In the genomic region with DNA sequence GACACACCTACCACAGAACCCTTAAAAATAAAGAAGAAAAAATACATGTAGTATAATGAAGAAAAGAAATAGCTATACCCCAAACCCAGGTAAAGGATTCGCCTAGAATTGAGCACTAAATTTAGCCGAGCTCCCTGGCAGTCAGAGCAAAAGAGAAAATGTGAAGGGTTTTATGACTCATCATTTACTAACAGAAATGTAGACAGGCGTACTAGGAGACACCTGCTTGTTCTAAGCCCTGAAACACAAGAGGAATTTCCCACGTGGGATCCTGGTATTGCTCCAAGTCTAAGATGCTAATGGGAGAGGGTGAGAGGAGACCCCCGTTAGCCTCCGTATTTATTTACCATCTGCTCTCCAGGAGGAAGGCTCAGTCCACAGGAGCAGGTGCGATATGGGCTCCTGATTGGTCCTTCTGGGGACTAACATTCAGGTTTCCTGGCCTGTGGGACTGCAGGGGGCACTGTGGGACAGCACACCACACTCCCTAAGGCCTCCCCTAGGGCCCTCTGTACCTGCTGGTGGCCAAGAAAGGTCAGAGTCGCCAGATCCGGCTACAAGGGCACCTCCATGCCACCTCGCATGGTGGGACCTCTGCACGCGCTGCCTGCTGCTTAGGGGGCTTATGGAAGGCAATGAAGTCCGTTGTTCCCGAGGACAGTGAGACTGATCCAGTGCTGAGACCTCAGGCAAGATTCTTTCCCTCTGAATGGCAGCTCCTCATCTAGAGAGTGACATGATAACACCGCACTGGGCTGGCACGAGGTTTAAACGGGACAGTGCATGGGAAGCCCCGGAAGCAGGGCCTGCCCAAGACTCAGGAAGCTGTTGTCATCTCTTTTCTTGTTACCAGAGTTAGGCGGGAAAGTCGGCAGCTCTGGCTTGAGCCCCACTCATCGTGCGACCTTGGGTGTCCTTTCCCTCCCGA, we compare ENCODE assay signal across 8 cellular contexts. TPM values are rescaled to one million over a fixed set of nuclear protein-coding genes. Genes with fewer than 3 reads are reported as not detected.
A peak's percentile ranks its signal among the peaks of the same experiment; 100 is the strongest.
DNase-seq lines count a peak whose midpoint lies in the region; ATAC-seq and TF ChIP-seq lines count a peak whose summit lies in the region.

No MANE protein-coding gene starts in this region.

- in situ Hi-C loops in G401 (cut with HindIII; ENCODE audit: low sequenced_read_pairs): no loop called here

- DNase-seq in G401 (ENCODE audit: low spot score) (peak; percentile 87), Karpas-422 (peak; percentile 90), fibroblast of the aortic adventitia (ENCODE audit: low read depth) (peak; percentile 40), pons (ENCODE audit: low spot score) (peak; percentile 20), NCI-H446 treated with DMSO at 0.1 percent for 48 hours (lab: John Stamatoyannopoulos, UW) (no peak), LoVo (ENCODE audit: low spot score) (no peak)

- no peaks in the 10 kb centered on the region for H3K4me1 ChIP-seq in Karpas-422 (ENCODE audit: low read length)

- no peak overlapping the region for H3K27ac ChIP-seq in Karpas-422 (ENCODE audit: low read length)

- no peaks in the 10 kb centered on the region for H3K36me3 ChIP-seq in Karpas-422 (ENCODE audit: insufficient read depth, low read length)

- H3K9me3 ChIP-seq in Karpas-422 (ENCODE audit: low read length): no peaks in the 10 kb centered on the region

- H3K4me3 ChIP-seq in Karpas-422 (ENCODE audit: low read length): no peak overlapping the region
- no peak overlapping the region for H3K4me3 ChIP-seq in fibroblast of the aortic adventitia (ENCODE audit: low read depth, low read length)

- H3K9ac ChIP-seq in Karpas-422 (ENCODE audit: low read length): no peak overlapping the region

- ATAC-seq in GM19468 (IDR thresholded peaks at IDR 0.05; ENCODE audit: extremely low read depth, unreplicated experiment): peak; percentile 45
- peak; percentile 95 for ATAC-seq in SK-N-SH treated with all-trans-retinoic acid at 6 μM for 48 hours

- no peaks in the 10 kb centered on the region for H3K27me3 ChIP-seq in Karpas-422 (ENCODE audit: low read length)

- peak; percentile 67 for TF ChIP-seq CTCF in fibroblast of the aortic adventitia (IDR thresholded peaks at IDR 0.05; ENCODE audit: insufficient read depth, low read length)

- H3K4me2 ChIP-seq in Karpas-422 (ENCODE audit: low read depth, low read length, poor library complexity, severe bottlenecking): no peak overlapping the region

- no peaks in the 10 kb centered on the region for H4K20me1 ChIP-seq in Karpas-422 (ENCODE audit: insufficient read depth, low read depth, low read length)

- H3K9me2 ChIP-seq in Karpas-422 (replicated peaks; ENCODE audit: insufficient read depth, low read length): no peaks in the 10 kb centered on the region

- H3K79me2 ChIP-seq in Karpas-422 (ENCODE audit: low read length): no peaks in the 10 kb centered on the region

- no peak overlapping the region for H2AFZ ChIP-seq in Karpas-422 (ENCODE audit: low read length)

TF ChIP-seq in SK-N-SH treated with all-trans-retinoic acid at 6 μM for 48 hours, 23 proteins besides CTCF, POLR2A, EP300 and RAD21:
- TF ChIP-seq OSR1 (CRISPR knock-in tag; IDR thresholded peaks at IDR 0.05): no peak

RNA-seq across cellular contexts. Expression of a gene that starts 25.8 kb away (rescaled TPM):
- 0.06 and 0.37 TPM in 2 replicates for total RNA-seq in G401 (2014; rRNA removed; shearing (Covaris generic))
- total RNA-seq in Karpas-422 (2014; rRNA removed; shearing (Covaris generic); ENCODE audit: low replicate concordance): not detected in 2 replicates
- not detected in 2 replicates for total RNA-seq in fibroblast of the aortic adventitia (ENCODE audit: low replicate concordance)

RNA-seq across cellular contexts. Expression of a gene that starts 41.0 kb away (rescaled TPM):
- total RNA-seq in G401 (2014; rRNA removed; shearing (Covaris generic)): 0.12 TPM in 1 of 2 replicates, not detected in the other
- total RNA-seq in Karpas-422 (2014; rRNA removed; shearing (Covaris generic); ENCODE audit: low replicate concordance): not detected in 2 replicates
- total RNA-seq in fibroblast of the aortic adventitia (ENCODE audit: low replicate concordance): not detected in 2 replicates

Comparison
In these comparisons a context has a peak if more than half of its experiments do, and no peak if none do; other contexts are left out.
1. DNase-seq: peak in G401 (single experiment), Karpas-422 (single experiment), fibroblast of the aortic adventitia (single experiment) and pons (single experiment); none in NCI-H446 treated with DMSO at 0.1 percent for 48 hours (single experiment) and LoVo (single experiment).